In genomic region chr1:9591669-9592509, GRCh38 we compare ENCODE assay signal across 12 cellular contexts. TPM values are rescaled to one million over a fixed set of nuclear protein-coding genes. Genes with fewer than 3 reads are reported as not detected.
DNase-seq lines count a peak whose midpoint lies in the region; ATAC-seq and TF ChIP-seq lines count a peak whose summit lies in the region.
"Had no signal": no experiment of that assay in that cellular context is flagged by ENCODE, and none has a peak within 500 bp of the region (broad histone marks: within the 10 kb centered on the region; RNA-seq: fewer than 3 reads in every experiment).

No MANE protein-coding gene starts in this region.

- no peak for DNase-seq in activated naive CD8-positive, alpha-beta T cell treated with anti-CD3 and anti-CD28 coated beads for 36 hours
- DNase-seq in RWPE1 (ENCODE audit: low spot score) (no peak), right cardiac atrium (peak; percentile 11 to 60 (median 51)), substantia nigra (lab: John Stamatoyannopoulos, UW) (peak in 6 of 49 donors; percentile 18 to 31 (median 22)), NCI-H345 treated with DMSO at 0.1 percent for 48 hours (lab: John Stamatoyannopoulos, UW; ENCODE audit: unreplicated experiment) (no peak), COLO668 (lab: John Stamatoyannopoulos, UW; ENCODE audit: unreplicated experiment) (no peak), ecto neural progenitor cell (ENCODE audit: low spot score) (no peak)
- DNase-seq: activated CD8-positive, alpha-beta memory T cell treated with anti-CD3 and anti-CD28 coated beads for 24 hours; midbrain; NCI-H2081 treated with DMSO at 0.1 percent for 48 hours; stomach had no signal

- POLR2A ChIA-PET in RWPE1 (lab: Yijun Ruan, JAX; ENCODE audit: low non-redundant PET), result interaction anchor here (0.6 kb wide), 2 partner anchors 41 to 59 kb away, joined by 3 to 4 read pairs; no protein-coding TSS in a partner anchor

- no peaks in the 10 kb centered on the region for H3K9me3 Mint-ChIP-seq in activated naive CD8-positive, alpha-beta T cell (ENCODE audit: low read depth)
- no peaks in the 10 kb centered on the region for H3K9me3 Mint-ChIP-seq in activated naive CD8-positive, alpha-beta T cell treated with anti-CD3 and anti-CD28 coated beads for 36 hours

- H3K4me3 ChIP-seq in right cardiac atrium (ENCODE audit: low read length), result no peak overlapping the region
- H3K4me3 ChIP-seq: stomach had no signal

- intact Hi-C loops in right cardiac atrium (cut with DNase I), result no loop called here

- no peaks in the 10 kb centered on the region for H3K27me3 ChIP-seq in right cardiac atrium (ENCODE audit: control insufficient read depth, insufficient read depth)
- H3K27me3 ChIP-seq: stomach had no signal

- H3K27ac Mint-ChIP-seq in activated naive CD8-positive, alpha-beta T cell, result no peak overlapping the region
- no peak overlapping the region for H3K27ac Mint-ChIP-seq in activated naive CD8-positive, alpha-beta T cell treated with anti-CD3 and anti-CD28 coated beads for 36 hours

- H3K4me1 ChIP-seq in right cardiac atrium (ENCODE audit: control insufficient read depth, insufficient read depth, low read length), result peaks cover 34% of the 10 kb centered on the region

- H3K27ac ChIP-seq in RWPE1 (peak overlapping the region; percentile 83), right cardiac atrium (ENCODE audit: low read length) (no peak overlapping the region), substantia nigra (ENCODE audit: low read depth, low read length, poor library complexity, severe bottlenecking) (peak overlapping the region; percentile 44)

- H3K9me3 ChIP-seq in right cardiac atrium (ENCODE audit: control insufficient read depth, low read length), result no peaks in the 10 kb centered on the region
- H3K9me3 ChIP-seq: stomach had no signal

- TF ChIP-seq CTCF in RWPE1 (conservative IDR thresholded peaks at IDR 0.05; ENCODE audit: low read depth), result no peak

- ATAC-seq in right cardiac atrium, result no peak

- 50% methylated on average over 22 of the region's 22 CpGs for WGBS in right cardiac atrium

- H3K36me3 Mint-ChIP-seq in activated naive CD8-positive, alpha-beta T cell, result no peaks in the 10 kb centered on the region
- peaks cover 14% of the 10 kb centered on the region for H3K36me3 Mint-ChIP-seq in activated naive CD8-positive, alpha-beta T cell treated with anti-CD3 and anti-CD28 coated beads for 36 hours

- peaks cover 25% of the 10 kb centered on the region for H3K4me1 Mint-ChIP-seq in activated naive CD8-positive, alpha-beta T cell (ENCODE audit: low read depth)
- H3K4me1 Mint-ChIP-seq in activated naive CD8-positive, alpha-beta T cell treated with anti-CD3 and anti-CD28 coated beads for 36 hours, result peaks cover 29% of the 10 kb centered on the region

- CTCF ChIA-PET in RWPE1 (lab: Yijun Ruan, JAX), result interaction anchor here (1.0 kb wide), 1 partner anchor 18 kb away, joined by 6 read pairs; no protein-coding TSS in a partner anchor

- peak overlapping the region; percentile 6 for H3K4me3 Mint-ChIP-seq in activated naive CD8-positive, alpha-beta T cell
- H3K4me3 Mint-ChIP-seq in activated naive CD8-positive, alpha-beta T cell treated with anti-CD3 and anti-CD28 coated beads for 36 hours, result no peak overlapping the region

- H3K27me3 Mint-ChIP-seq in activated naive CD8-positive, alpha-beta T cell, result no peaks in the 10 kb centered on the region
- no peaks in the 10 kb centered on the region for H3K27me3 Mint-ChIP-seq in activated naive CD8-positive, alpha-beta T cell treated with anti-CD3 and anti-CD28 coated beads for 36 hours

RNA-seq across cellular contexts. Expression of gene TMEM201, which starts 3.2 kb away (rescaled TPM):
- total RNA-seq in activated naive CD8-positive, alpha-beta T cell treated with anti-CD3 and anti-CD28 coated beads for 36 hours, result 10 to 100 TPM; 31.6 to 32.2 TPM
- total RNA-seq in right cardiac atrium, result 10 to 100 TPM; 18.4 to 23.3 (median 21.1) TPM
- polyA plus RNA-seq in right cardiac atrium, result 14.5 TPM

RNA-seq across cellular contexts. Expression of gene SLC25A33, which starts 52.6 kb away (rescaled TPM):
- 10 to 100 TPM; 11.1 to 13.2 TPM for total RNA-seq in activated naive CD8-positive, alpha-beta T cell treated with anti-CD3 and anti-CD28 coated beads for 36 hours
- total RNA-seq in right cardiac atrium, result 10 to 100 TPM in 1 of 4 donors, 1 to 10 TPM in 3; 7.0 to 11.4 (median 8.0) TPM
- polyA plus RNA-seq in right cardiac atrium, result 12.9 TPM

RNA-seq across cellular contexts. Expression of gene PIK3CD, which starts 59.6 kb away (rescaled TPM):
- total RNA-seq in activated naive CD8-positive, alpha-beta T cell treated with anti-CD3 and anti-CD28 coated beads for 36 hours, result 100 to 1,000 TPM; 131 to 134 TPM
- total RNA-seq in right cardiac atrium, result 1 to 10 TPM; 3.8 to 5.9 (median 4.5) TPM
- 3.0 TPM for polyA plus RNA-seq in right cardiac atrium

Comparison
In these comparisons a context has a peak if more than half of its experiments do, and no peak if none do; other contexts are left out.
1. DNase-seq: peak in right cardiac atrium (3 of 3); none in activated naive CD8-positive, alpha-beta T cell treated with anti-CD3 and anti-CD28 coated beads for 36 hours (single experiment), RWPE1 (single experiment), NCI-H345 treated with DMSO at 0.1 percent for 48 hours (single experiment), COLO668 (single experiment) and ecto neural progenitor cell (single experiment).
2. RNA of gene PIK3CD, which starts 59.6 kb away (total RNA-seq): 131 to 134 TPM in activated naive CD8-positive, alpha-beta T cell treated with anti-CD3 and anti-CD28 coated beads for 36 hours; 3.8 to 5.9 TPM in right cardiac atrium; every median in the first group is over 10 times any median in the second.